9 cellular contexts compared by ENCODE assay signal in genomic region chr19:35935911-35936737, GRCh38. TPM values are rescaled to one million over a fixed set of nuclear protein-coding genes. Genes with fewer than 3 reads are reported as not detected.
DNase-seq lines count a peak whose midpoint lies in the region; ATAC-seq and TF ChIP-seq lines count a peak whose summit lies in the region.
"Had no signal": no experiment of that assay in that cellular context is flagged by ENCODE, and none has a peak within 500 bp of the region (broad histone marks: within the 10 kb centered on the region; RNA-seq: fewer than 3 reads in every experiment).

LRFN3 (plus strand) TSS chr19:35936374; CDS start chr19:35939426, 3,052 bp downstream.

- no peaks in the 10 kb centered on the region for H3K9me3 ChIP-seq in colonic mucosa
- H3K9me3 ChIP-seq: neutrophil had no signal

- H3K4me1 ChIP-seq in colonic mucosa: peaks cover 5% of the 10 kb centered on the region

- in situ Hi-C loops in GM13976 (cut with MboI; ENCODE audit: low sequenced_read_pairs, unreplicated experiment): loop anchor here (10.0 kb wide), 1 partner anchor 51 kb away; no protein-coding TSS in a partner anchor

- H3K36me3 ChIP-seq in colonic mucosa: no peaks in the 10 kb centered on the region
- H3K36me3 ChIP-seq: neutrophil had no signal

- ATAC-seq in HG03039 (IDR thresholded peaks at IDR 0.05; ENCODE audit: unreplicated experiment): no peak

- no peaks in the 10 kb centered on the region for H3K27me3 ChIP-seq in colonic mucosa

- H3K27ac ChIP-seq in colonic mucosa: no peak within 1 kb of the TSS
- H3K27ac ChIP-seq: neutrophil had no signal

- no peak for TF ChIP-seq CTCF in GM13976 (IDR thresholded peaks at IDR 0.05; ENCODE audit: borderline replicate concordance, control extremely low read depth, extremely low read depth, insufficient read depth, missing control alignments)
- no peak for TF ChIP-seq CTCF in colonic mucosa (IDR thresholded peaks at IDR 0.05)

- peak within 1 kb of the TSS; percentile 67 to 82 for H3K9ac ChIP-seq in colonic mucosa (ENCODE audit: low read depth in 2 of 2, low read length in 2 of 2)

- intact Hi-C loops in colonic mucosa (cut with DNase I): loop anchor here (10.0 kb wide), 1 partner anchor 191 kb away; the partner anchor contains the start of genes IGFLR1, LIN37, PSENEN and U2AF1L4

- DNase-seq in GM13976 (ENCODE audit: low spot score) (peak; percentile 84), NCI-H2196 treated with DMSO at 0.1 percent for 48 hours (lab: John Stamatoyannopoulos, UW; ENCODE audit: unreplicated experiment) (peak; percentile 61), colonic mucosa (peak; percentile 83), left kidney (ENCODE audit: low read depth, low spot score) (peak; percentile 91), GM19240 (ENCODE audit: insufficient read length, low spot score) (no peak)
- DNase-seq in activated CD4-positive, alpha-beta T cell treated with anti-CD3 and anti-CD28 coated beads for 4 hours: peak; percentile 56 to 63
- peak; percentile 26 to 50 for DNase-seq in stimulated activated CD4-positive, alpha-beta T cell treated with anti-CD3 and anti-CD28 coated beads, Interleukin-15, amount 100 ng/mL, for 1 hour (ENCODE audit: low read depth in 1 of 2, low spot score in 1 of 2)

- peak within 1 kb of the TSS; percentile 53 for H3K4me3 ChIP-seq in colonic mucosa

RNA-seq across cellular contexts. Expression of gene LRFN3, which starts in this region (rescaled TPM):
- 10 to 100 TPM; 10.0 to 17.4 TPM for total RNA-seq in colonic mucosa
